In genomic region chr22:23110922-23111527, GRCh38 we compare ENCODE assay signal across 17 cellular contexts. TPM values are rescaled to one million over a fixed set of nuclear protein-coding genes. Genes with fewer than 3 reads are reported as not detected.
A peak's percentile ranks its signal among the peaks of the same experiment; 100 is the strongest.
DNase-seq lines count a peak whose midpoint lies in the region; ATAC-seq and TF ChIP-seq lines count a peak whose summit lies in the region.
"Had no signal": no experiment of that assay in that cellular context is flagged by ENCODE, and none has a peak within 500 bp of the region (broad histone marks: within the 10 kb centered on the region; RNA-seq: fewer than 3 reads in every experiment).

No MANE protein-coding gene starts in this region.

- H3K36me3 Mint-ChIP-seq in activated CD8-positive, alpha-beta memory T cell treated with anti-CD3 and anti-CD28 coated beads, Interleukin-2, amount 10 ng/mL, durations not matched to agents 7 days and 5 days: no peaks in the 10 kb centered on the region
- H3K36me3 Mint-ChIP-seq: natural killer cell treated with Interleukin-12 subunit alpha and Interleukin-12 subunit beta and Interleukin-15 and Interleukin-18, amount 100 ng/mL, for 72 hours had no signal

- no peak overlapping the region; the same call in 1 of the 2 replicates for H3K4me3 ChIP-seq in BLaER1
- H3K4me3 ChIP-seq: uterus had no signal

- H3K27me3 ChIP-seq in BLaER1 (no peaks in the 10 kb centered on the region), foreskin keratinocyte (no peaks in the 10 kb centered on the region)
- H3K27me3 ChIP-seq: uterus had no signal

- peak; percentile 67 for ATAC-seq in foreskin keratinocyte
- no peak for ATAC-seq in HG03432 (IDR thresholded peaks at IDR 0.05; ENCODE audit: unreplicated experiment)
- no peak for ATAC-seq in activated CD8-positive, alpha-beta memory T cell treated with anti-CD3 and anti-CD28 coated beads, Interleukin-2, amount 10 ng/mL, durations not matched to agents 7 days and 5 days
- ATAC-seq: left ventricle myocardium superior; natural killer cell treated with Interleukin-12 subunit alpha and Interleukin-12 subunit beta and Interleukin-15 and Interleukin-18, amount 100 ng/mL, for 72 hours; right cardiac atrium had no signal

- H3K27ac Mint-ChIP-seq in activated CD8-positive, alpha-beta memory T cell treated with anti-CD3 and anti-CD28 coated beads, Interleukin-2, amount 10 ng/mL, durations not matched to agents 7 days and 5 days: no peak overlapping the region
- H3K27ac Mint-ChIP-seq: activated naive CD4-positive, alpha-beta T cell treated with anti-CD3 and anti-CD28 coated beads for 36 hours; natural killer cell treated with Interleukin-12 subunit alpha and Interleukin-12 subunit beta and Interleukin-15 and Interleukin-18, amount 100 ng/mL, for 72 hours had no signal

- peak overlapping the region; percentile 67 for H3K9ac ChIP-seq in BLaER1

- no peaks in the 10 kb centered on the region for H3K9me3 ChIP-seq in BLaER1
- H3K9me3 ChIP-seq: uterus had no signal

- CTCF ChIA-PET in activated CD8-positive, alpha-beta memory T cell treated with anti-CD3 and anti-CD28 coated beads, Interleukin-2, amount 10 ng/mL, durations not matched to agents 7 days and 5 days (lab: Charles Lee): no interaction called here

- H3K4me2 ChIP-seq in BLaER1: peak overlapping the region; percentile 94

- TF ChIP-seq CTCF in foreskin keratinocyte (conservative IDR thresholded peaks at IDR 0.05): no peak

- H3K36me3 ChIP-seq in BLaER1: peaks cover 11% of the 10 kb centered on the region; the same call in 1 of the 2 replicates
- H3K36me3 ChIP-seq: uterus had no signal

- H3K27me3 Mint-ChIP-seq in activated CD8-positive, alpha-beta memory T cell treated with anti-CD3 and anti-CD28 coated beads, Interleukin-2, amount 10 ng/mL, durations not matched to agents 7 days and 5 days: no peaks in the 10 kb centered on the region
- H3K27me3 Mint-ChIP-seq: natural killer cell treated with Interleukin-12 subunit alpha and Interleukin-12 subunit beta and Interleukin-15 and Interleukin-18, amount 100 ng/mL, for 72 hours had no signal

- H3K9me3 Mint-ChIP-seq in activated CD8-positive, alpha-beta memory T cell treated with anti-CD3 and anti-CD28 coated beads, Interleukin-2, amount 10 ng/mL, durations not matched to agents 7 days and 5 days (ENCODE audit: low read depth): no peaks in the 10 kb centered on the region
- H3K9me3 Mint-ChIP-seq: activated naive CD4-positive, alpha-beta T cell treated with anti-CD3 and anti-CD28 coated beads for 36 hours; natural killer cell treated with Interleukin-12 subunit alpha and Interleukin-12 subunit beta and Interleukin-15 and Interleukin-18, amount 100 ng/mL, for 72 hours had no signal

- H3K4me3 Mint-ChIP-seq in activated CD8-positive, alpha-beta memory T cell treated with anti-CD3 and anti-CD28 coated beads, Interleukin-2, amount 10 ng/mL, durations not matched to agents 7 days and 5 days: no peak overlapping the region
- H3K4me3 Mint-ChIP-seq: activated naive CD4-positive, alpha-beta T cell treated with anti-CD3 and anti-CD28 coated beads for 36 hours; natural killer cell treated with Interleukin-12 subunit alpha and Interleukin-12 subunit beta and Interleukin-15 and Interleukin-18, amount 100 ng/mL, for 72 hours had no signal

- peak overlapping the region; percentile 84 for H3K27ac ChIP-seq in BLaER1
- H3K27ac ChIP-seq in foreskin keratinocyte: no peak overlapping the region
- H3K27ac ChIP-seq: epithelial cell of prostate, uterus had no signal

- H3K4me1 Mint-ChIP-seq in activated CD8-positive, alpha-beta memory T cell treated with anti-CD3 and anti-CD28 coated beads, Interleukin-2, amount 10 ng/mL, durations not matched to agents 7 days and 5 days: no peaks in the 10 kb centered on the region

- DNase-seq in ELF-1 (ENCODE audit: low read depth, low spot score) (peak; percentile 67), NCI-H345 (lab: John Stamatoyannopoulos, UW) (peak; percentile 87), foreskin keratinocyte (peak in 1 of 2 donors; percentile 12), NOMO-1 treated with DMSO at 0.1 percent for 48 hours (lab: John Stamatoyannopoulos, UW; ENCODE audit: unreplicated experiment) (no peak)
- DNase-seq in activated naive CD4-positive, alpha-beta T cell treated with anti-CD3 and anti-CD28 coated beads, Interleukin-2, amount 50 U/mL, for 16 hours: no peak
- DNase-seq in activated CD8-positive, alpha-beta memory T cell treated with anti-CD3 and anti-CD28 coated beads, Interleukin-2, amount 10 ng/mL, durations not matched to agents 7 days and 5 days: no peak
- DNase-seq: activated naive CD4-positive, alpha-beta T cell treated with anti-CD3 and anti-CD28 coated beads for 36 hours; H7; left ventricle myocardium superior; MM.1S; right cardiac atrium; stimulated activated naive CD4-positive, alpha-beta T cell; uterus had no signal

- H4K20me1 ChIP-seq in BLaER1: peaks cover 59% of the 10 kb centered on the region

- H3K4me1 ChIP-seq in BLaER1: peaks cover 100% of the 10 kb centered on the region
- no peaks in the 10 kb centered on the region for H3K4me1 ChIP-seq in foreskin keratinocyte
- H3K4me1 ChIP-seq: uterus had no signal

RNA-seq across cellular contexts. Expression of gene RSPH14, which starts 30.8 kb away (rescaled TPM):
- total RNA-seq in foreskin keratinocyte: not detected in 2 replicates
- polyA plus RNA-seq in foreskin keratinocyte: 0.36 TPM in 1 of 2 replicates, not detected in the other
- not detected for total RNA-seq in activated CD8-positive, alpha-beta memory T cell treated with anti-CD3 and anti-CD28 coated beads, Interleukin-2, amount 10 ng/mL, durations not matched to agents 7 days and 5 days
- total RNA-seq: H7; left ventricle myocardium superior; natural killer cell treated with Interleukin-12 subunit alpha and Interleukin-12 subunit beta and Interleukin-15 and Interleukin-18, amount 100 ng/mL, for 72 hours; right cardiac atrium had no signal

RNA-seq across cellular contexts. Expression of gene RAB36, which starts 34.3 kb away (rescaled TPM):
- total RNA-seq in foreskin keratinocyte: 3.2 and 4.4 TPM in 2 replicates
- 2.6 and 3.4 TPM in 2 replicates for polyA plus RNA-seq in foreskin keratinocyte
- total RNA-seq in activated CD8-positive, alpha-beta memory T cell treated with anti-CD3 and anti-CD28 coated beads, Interleukin-2, amount 10 ng/mL, durations not matched to agents 7 days and 5 days: under 1 TPM; 0.26 to 0.37 TPM
- total RNA-seq: activated naive CD4-positive, alpha-beta T cell treated with anti-CD3 and anti-CD28 coated beads for 36 hours had no signal

RNA-seq across cellular contexts. Expression of gene GNAZ, which starts 40.7 kb away (rescaled TPM):
- total RNA-seq in foreskin keratinocyte: 0.27 and 0.28 TPM in 2 replicates
- polyA plus RNA-seq in foreskin keratinocyte: 0.07 and 0.12 TPM in 2 replicates
- total RNA-seq in activated CD8-positive, alpha-beta memory T cell treated with anti-CD3 and anti-CD28 coated beads, Interleukin-2, amount 10 ng/mL, durations not matched to agents 7 days and 5 days: under 1 TPM in 1 of 2 experiments, not detected in 1; 0.12 TPM

Comparison
In these comparisons a context has a peak if more than half of its experiments do, and no peak if none do; other contexts are left out.
1. DNase-seq: peak in ELF-1 (single experiment) and NCI-H345 (single experiment); none in NOMO-1 treated with DMSO at 0.1 percent for 48 hours (single experiment), activated naive CD4-positive, alpha-beta T cell treated with anti-CD3 and anti-CD28 coated beads, Interleukin-2, amount 50 U/mL, for 16 hours (single experiment) and activated CD8-positive, alpha-beta memory T cell treated with anti-CD3 and anti-CD28 coated beads, Interleukin-2, amount 10 ng/mL, durations not matched to agents 7 days and 5 days (single experiment).